In genomic region chr14:67533754-67534085, GRCh38 we compare ENCODE assay signal across 8 cellular contexts. TPM values are rescaled to one million over a fixed set of nuclear protein-coding genes. Genes with fewer than 3 reads are reported as not detected.
DNase-seq lines count a peak whose midpoint lies in the region; TF ChIP-seq lines count a peak whose summit lies in the region.

No MANE protein-coding gene starts in this region.

- H3K9ac ChIP-seq in NT2/D1 (ENCODE audit: insufficient read length, low read depth) (peak overlapping the region; percentile 85), endodermal cell (ENCODE audit: extremely low read depth, low read length, poor library complexity, severe bottlenecking) (peak overlapping the region; percentile 39)

- peak overlapping the region; percentile 96 for H2AFZ ChIP-seq in neuron (ENCODE audit: low read depth, low read length)

- H3K27me3 ChIP-seq in CD4-positive, alpha-beta memory T cell (ENCODE audit: insufficient read depth, low read length), result peaks cover 11% of the 10 kb centered on the region
- H3K27me3 ChIP-seq in NT2/D1 (ENCODE audit: insufficient read depth, insufficient read length) (no peaks in the 10 kb centered on the region), endodermal cell (ENCODE audit: control insufficient read depth, insufficient read depth, low read length, poor library complexity, severe bottlenecking) (no peaks in the 10 kb centered on the region), neuron (ENCODE audit: insufficient read depth, low read length) (peaks cover 17% of the 10 kb centered on the region)

- peaks cover 14 to 34% of the 10 kb centered on the region in 2 donors for H3K27me3 Mint-ChIP-seq in CD4-positive, alpha-beta memory T cell
- no peaks in the 10 kb centered on the region for H3K27me3 Mint-ChIP-seq in endodermal cell (ENCODE audit: insufficient read depth)

- DNase-seq in CD4-positive, alpha-beta memory T cell, result no peak
- DNase-seq in NT2/D1 (ENCODE audit: low read depth, low spot score), result no peak
- no peak for DNase-seq in endodermal cell
- no peak for DNase-seq in DMS 273 treated with DMSO at 0.1 percent for 48 hours (lab: John Stamatoyannopoulos, UW)
- DNase-seq in germinal center (ENCODE audit: low spot score), result no peak
- DNase-seq in activated effector memory CD4-positive, alpha-beta T cell treated with Interleukin-2 at 50 U/mL for 16 hours, result no peak
- no peak for DNase-seq in activated CD4-positive, CD25-positive, alpha-beta regulatory T cell treated with anti-CD3 and anti-CD28 coated beads, Interleukin-2, amount 50 U/mL, for 72 hours

- H3K9me3 Mint-ChIP-seq in CD4-positive, alpha-beta memory T cell, result no peaks in the 10 kb centered on the region
- H3K9me3 Mint-ChIP-seq in endodermal cell, result no peaks in the 10 kb centered on the region

- peaks cover 10% of the 10 kb centered on the region for H3K4me1 ChIP-seq in CD4-positive, alpha-beta memory T cell (ENCODE audit: insufficient read depth, low read length)
- H3K4me1 ChIP-seq in NT2/D1 (ENCODE audit: insufficient read depth, insufficient read length) (no peaks in the 10 kb centered on the region), endodermal cell (ENCODE audit: control insufficient read depth, insufficient read depth, low read length) (no peaks in the 10 kb centered on the region), neuron (ENCODE audit: insufficient read depth, low read length) (peaks cover 7% of the 10 kb centered on the region)

- WGBS in endodermal cell (ENCODE audit: insufficient coverage in 1 of 2, insufficient read length in 1 of 2), 2 experiments, result 4 to 8% methylated on average over 4 to 6 of the region's 6 CpGs

- peak overlapping the region in 1 of 2 donors; percentile 34 for H3K4me3 ChIP-seq in CD4-positive, alpha-beta memory T cell (ENCODE audit: low read length in 2 of 2)
- H3K4me3 ChIP-seq in NT2/D1 (ENCODE audit: insufficient read length, low read depth), result peak overlapping the region; percentile 64
- peak overlapping the region; percentile 83 for H3K4me3 ChIP-seq in endodermal cell (ENCODE audit: low read length)
- peak overlapping the region; percentile 66 for H3K4me3 ChIP-seq in neuron (ENCODE audit: low read length)

- H3K9me3 ChIP-seq in CD4-positive, alpha-beta memory T cell (ENCODE audit: control insufficient read depth in 1 of 2, low read length in 2 of 2), result no peaks in the 10 kb centered on the region
- H3K9me3 ChIP-seq in NT2/D1 (ENCODE audit: insufficient read depth, low read length) (no peaks in the 10 kb centered on the region), endodermal cell (ENCODE audit: control insufficient read depth, low read length) (no peaks in the 10 kb centered on the region), neuron (ENCODE audit: low read length) (no peaks in the 10 kb centered on the region)

- intact Hi-C loops in CD4-positive, alpha-beta memory T cell (cut with micrococcal nuclease), result loop anchor here (5.0 kb wide), 1 partner anchor 46 kb away; the partner anchor contains the start of gene TMEM229B

- POLR2A ChIA-PET in CD4-positive, alpha-beta memory T cell (lab: Charles Lee; ENCODE audit: partially characterized antibody), result interaction anchor here (1.2 to 1.5 kb wide), 2 partner anchors 18 to 21 kb away, joined by 5 to 7 read pairs; no protein-coding TSS in a partner anchor

- H3K27ac ChIP-seq in CD4-positive, alpha-beta memory T cell (ENCODE audit: low read depth, low read length), result no peak overlapping the region
- H3K27ac ChIP-seq in endodermal cell (ENCODE audit: low read depth, low read length), result no peak overlapping the region

- peak; percentile 3 for TF ChIP-seq CTCF in endodermal cell (conservative IDR thresholded peaks at IDR 0.05)

- CTCF ChIA-PET in CD4-positive, alpha-beta memory T cell (lab: Charles Lee; ENCODE audit: partially characterized antibody), result interaction anchor here (1.2 to 6.8 kb wide), 3 partner anchors 8 to 107 kb away, joined by 3 to 35 read pairs (median 7); no protein-coding TSS in a partner anchor

- peaks cover 1 to 6% (median 4%) of the 10 kb centered on the region in 4 donors for H3K4me1 Mint-ChIP-seq in CD4-positive, alpha-beta memory T cell
- H3K4me1 Mint-ChIP-seq in endodermal cell, result peaks cover 11% of the 10 kb centered on the region

- H3K36me3 Mint-ChIP-seq in CD4-positive, alpha-beta memory T cell, result no peaks in the 10 kb centered on the region
- H3K36me3 Mint-ChIP-seq in endodermal cell (ENCODE audit: low read depth), result no peaks in the 10 kb centered on the region

- H3K36me3 ChIP-seq in CD4-positive, alpha-beta memory T cell (ENCODE audit: insufficient read depth, low read length), result no peaks in the 10 kb centered on the region
- H3K36me3 ChIP-seq in NT2/D1 (ENCODE audit: insufficient read depth, insufficient read length, low read length) (no peaks in the 10 kb centered on the region), endodermal cell (ENCODE audit: control insufficient read depth, insufficient read depth, low read length) (no peaks in the 10 kb centered on the region), neuron (ENCODE audit: insufficient read depth, low read length) (no peaks in the 10 kb centered on the region)

- peak overlapping the region; percentile 18 to 82 (median 74) for H3K4me3 Mint-ChIP-seq in CD4-positive, alpha-beta memory T cell
- peak overlapping the region; percentile 83 for H3K4me3 Mint-ChIP-seq in endodermal cell

- peak overlapping the region in 2 of 7 donors; percentile 47 to 64 for H3K27ac Mint-ChIP-seq in CD4-positive, alpha-beta memory T cell
- H3K27ac Mint-ChIP-seq in endodermal cell, result peak overlapping the region; percentile 95

RNA-seq across cellular contexts. Expression of gene PLEKHH1, which starts 0.6 kb away (rescaled TPM):
- under 1 TPM; 0.22 to 0.41 TPM for total RNA-seq in CD4-positive, alpha-beta memory T cell
- 1 to 10 TPM in 1 of 2 donors, not detected in 1; 1.1 TPM for polyA plus RNA-seq in CD4-positive, alpha-beta memory T cell
- 10 to 100 TPM; 59.9 to 61.1 TPM for total RNA-seq in endodermal cell
- 13.3 TPM for polyA plus RNA-seq in endodermal cell (2013, experiment 1 of 2)
- 12.7 TPM for polyA plus RNA-seq in endodermal cell (2013, experiment 2 of 2)

RNA-seq across cellular contexts. Expression of gene TMEM229B, which starts 45.2 kb away (rescaled TPM):
- total RNA-seq in CD4-positive, alpha-beta memory T cell, result 10 to 100 TPM; 34.9 to 35.8 TPM
- 10 to 100 TPM; 12.5 to 28.9 TPM for polyA plus RNA-seq in CD4-positive, alpha-beta memory T cell
- 1 to 10 TPM; 1.1 to 1.5 TPM for total RNA-seq in endodermal cell
- 0.25 TPM for polyA plus RNA-seq in endodermal cell (2013, experiment 1 of 2)
- 0.37 TPM for polyA plus RNA-seq in endodermal cell (2013, experiment 2 of 2)

Comparison
In these comparisons a context has a peak if more than half of its experiments do, and no peak if none do; other contexts are left out.
1. RNA of gene PLEKHH1, which starts 0.6 kb away (total RNA-seq): 59.9 to 61.1 TPM in endodermal cell; 0.22 to 0.41 TPM in CD4-positive, alpha-beta memory T cell; every median in the first group is over 10 times any median in the second.
2. RNA of gene TMEM229B, which starts 45.2 kb away (total RNA-seq): 34.9 to 35.8 TPM in CD4-positive, alpha-beta memory T cell; 1.1 to 1.5 TPM in endodermal cell; every median in the first group is over 10 times any median in the second.